ENCODE assay signal across 4 cellular contexts in genomic region chr6:4561773-4562172, GRCh38.
TF ChIP-seq lines count a peak whose summit lies in the region.

No MANE protein-coding gene starts in this region.

TF ChIP-seq in HepG2, 621 proteins besides CTCF, POLR2A, EP300 and RAD21:
- TF ChIP-seq PRMT3 (CRISPR knock-in tag; IDR thresholded peaks at IDR 0.05; ENCODE audit: borderline replicate concordance, low read depth) (no peak), ZNF329 (CRISPR knock-in tag; IDR thresholded peaks at IDR 0.05; ENCODE audit: low read depth) (no peak), CEBPB (IDR thresholded peaks at IDR 0.05; ENCODE audit: borderline replicate concordance, low read depth, low read length) (peak; percentile 72), FOSL2 (CRISPR knock-in tag; IDR thresholded peaks at IDR 0.05) (no peak), TGIF2 (CRISPR knock-in tag; IDR thresholded peaks at IDR 0.05) (no peak), ZNF431 (CRISPR knock-in tag; IDR thresholded peaks at IDR 0.05; ENCODE audit: borderline replicate concordance, low read depth) (no peak), ATF7 (IDR thresholded peaks at IDR 0.05) (peak; percentile 62), ATF7 (CRISPR knock-in tag; IDR thresholded peaks at IDR 0.05) (no peak), ZNF230 (CRISPR knock-in tag; IDR thresholded peaks at IDR 0.05) (no peak)

TF ChIP-seq in K562, 482 proteins besides CTCF, POLR2A, EP300 and RAD21:
- no peak for TF ChIP-seq LCOR (CRISPR knock-in tag; IDR thresholded peaks at IDR 0.05)
- no peak for TF ChIP-seq ZNF23 (CRISPR knock-in tag; IDR thresholded peaks at IDR 0.05)
- TF ChIP-seq CEBPB (tag; IDR thresholded peaks at IDR 0.05) = peak; percentile 53
- TF ChIP-seq CEBPG (CRISPR knock-in tag; IDR thresholded peaks at IDR 0.05) = peak; percentile 57; the same call in 1 of the 2 replicates
- peak; percentile 41 to 86; a peak in 3 of 4 replicates for TF ChIP-seq CEBPG (tag; conservative IDR thresholded peaks at IDR 0.05 in 1 of 2, IDR thresholded peaks at IDR 0.05 in 1 of 2)
- peak; percentile 59; the same call in 1 of the 2 replicates for TF ChIP-seq ZSCAN32 (CRISPR knock-in tag; IDR thresholded peaks at IDR 0.05)
- TF ChIP-seq BHLHE40 (IDR thresholded peaks at IDR 0.05; ENCODE audit: low read length) = no peak
- no peak for TF ChIP-seq ZNF76 (CRISPR knock-in tag; IDR thresholded peaks at IDR 0.05; ENCODE audit: borderline replicate concordance)
- no peak for TF ChIP-seq NR2C2 (CRISPR knock-in tag; IDR thresholded peaks at IDR 0.05)
- TF ChIP-seq NR2C2 (tag; IDR thresholded peaks at IDR 0.05) = no peak
- TF ChIP-seq HDAC1 (IDR thresholded peaks at IDR 0.05) = no peak
- TF ChIP-seq, protein P1, sequence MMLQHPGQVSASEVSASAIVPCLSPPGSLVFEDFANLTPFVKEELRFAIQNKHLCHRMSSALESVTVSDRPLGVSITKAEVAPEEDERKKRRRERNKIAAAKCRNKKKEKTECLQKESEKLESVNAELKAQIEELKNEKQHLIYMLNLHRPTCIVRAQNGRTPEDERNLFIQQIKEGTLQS (IDR thresholded peaks at IDR 0.05) = peak; percentile 73
- TF ChIP-seq, protein P1 (CRISPR knock-in tag; conservative IDR thresholded peaks at IDR 0.05) = no peak
- TF ChIP-seq STAT5B (CRISPR knock-in tag; IDR thresholded peaks at IDR 0.05) = no peak
- TF ChIP-seq ZNF586 (CRISPR knock-in tag; conservative IDR thresholded peaks at IDR 0.05) = no peak
- TF ChIP-seq XRCC4 (IDR thresholded peaks at IDR 0.05; ENCODE audit: extremely low read depth, insufficient read depth, insufficient read length) = no peak
- no peak for TF ChIP-seq THRA (IDR thresholded peaks at IDR 0.05)
- peak; percentile 7 for TF ChIP-seq RBM25 (IDR thresholded peaks at IDR 0.05; ENCODE audit: low read depth, low read length, severe bottlenecking)
- TF ChIP-seq, protein P2, sequence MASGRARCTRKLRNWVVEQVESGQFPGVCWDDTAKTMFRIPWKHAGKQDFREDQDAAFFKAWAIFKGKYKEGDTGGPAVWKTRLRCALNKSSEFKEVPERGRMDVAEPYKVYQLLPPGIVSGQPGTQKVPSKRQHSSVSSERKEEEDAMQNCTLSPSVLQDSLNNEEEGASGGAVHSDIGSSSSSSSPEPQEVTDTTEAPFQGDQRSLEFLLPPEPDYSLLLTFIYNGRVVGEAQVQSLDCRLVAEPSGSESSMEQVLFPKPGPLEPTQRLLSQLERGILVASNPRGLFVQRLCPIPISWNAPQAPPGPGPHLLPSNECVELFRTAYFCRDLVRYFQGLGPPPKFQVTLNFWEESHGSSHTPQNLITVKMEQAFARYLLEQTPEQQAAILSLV (tag; IDR thresholded peaks at IDR 0.05) = no peak
- no peak for TF ChIP-seq ELF1 (tag; IDR thresholded peaks at IDR 0.05)
TF ChIP-seq in K562: peak in this region for 5.

TF ChIP-seq in H1, 55 proteins besides CTCF, POLR2A, EP300 and RAD21:
- TF ChIP-seq CEBPB (IDR thresholded peaks at IDR 0.05; ENCODE audit: low read depth, low read length) (peak; percentile 14; the same call in 1 of the 2 replicates), CHD2 (IDR thresholded peaks at IDR 0.05; ENCODE audit: low read length) (no peak)

TF ChIP-seq in SK-N-SH, 30 proteins besides CTCF, POLR2A, EP300 and RAD21:
- TF ChIP-seq, protein P3, sequence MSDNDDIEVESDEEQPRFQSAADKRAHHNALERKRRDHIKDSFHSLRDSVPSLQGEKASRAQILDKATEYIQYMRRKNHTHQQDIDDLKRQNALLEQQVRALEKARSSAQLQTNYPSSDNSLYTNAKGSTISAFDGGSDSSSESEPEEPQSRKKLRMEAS (IDR thresholded peaks at IDR 0.05; ENCODE audit: low read depth) = no peak
- TF ChIP-seq GABPA (IDR thresholded peaks at IDR 0.05; ENCODE audit: low read depth) (no peak), ELF1 (IDR thresholded peaks at IDR 0.05) (no peak), SIN3A (IDR thresholded peaks at IDR 0.05; ENCODE audit: borderline replicate concordance, low read depth, low read length) (no peak)
- TF ChIP-seq, protein P4, sequence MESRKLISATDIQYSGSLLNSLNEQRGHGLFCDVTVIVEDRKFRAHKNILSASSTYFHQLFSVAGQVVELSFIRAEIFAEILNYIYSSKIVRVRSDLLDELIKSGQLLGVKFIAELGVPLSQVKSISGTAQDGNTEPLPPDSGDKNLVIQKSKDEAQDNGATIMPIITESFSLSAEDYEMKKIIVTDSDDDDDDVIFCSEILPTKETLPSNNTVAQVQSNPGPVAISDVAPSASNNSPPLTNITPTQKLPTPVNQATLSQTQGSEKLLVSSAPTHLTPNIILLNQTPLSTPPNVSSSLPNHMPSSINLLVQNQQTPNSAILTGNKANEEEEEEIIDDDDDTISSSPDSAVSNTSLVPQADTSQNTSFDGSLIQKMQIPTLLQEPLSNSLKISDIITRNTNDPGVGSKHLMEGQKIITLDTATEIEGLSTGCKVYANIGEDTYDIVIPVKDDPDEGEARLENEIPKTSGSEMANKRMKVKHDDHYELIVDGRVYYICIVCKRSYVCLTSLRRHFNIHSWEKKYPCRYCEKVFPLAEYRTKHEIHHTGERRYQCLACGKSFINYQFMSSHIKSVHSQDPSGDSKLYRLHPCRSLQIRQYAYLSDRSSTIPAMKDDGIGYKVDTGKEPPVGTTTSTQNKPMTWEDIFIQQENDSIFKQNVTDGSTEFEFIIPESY (IDR thresholded peaks at IDR 0.05; ENCODE audit: borderline replicate concordance, low read depth) = no peak
TF ChIP-seq in SK-N-SH: peak in this region for 0.
